In the genomic region with DNA sequence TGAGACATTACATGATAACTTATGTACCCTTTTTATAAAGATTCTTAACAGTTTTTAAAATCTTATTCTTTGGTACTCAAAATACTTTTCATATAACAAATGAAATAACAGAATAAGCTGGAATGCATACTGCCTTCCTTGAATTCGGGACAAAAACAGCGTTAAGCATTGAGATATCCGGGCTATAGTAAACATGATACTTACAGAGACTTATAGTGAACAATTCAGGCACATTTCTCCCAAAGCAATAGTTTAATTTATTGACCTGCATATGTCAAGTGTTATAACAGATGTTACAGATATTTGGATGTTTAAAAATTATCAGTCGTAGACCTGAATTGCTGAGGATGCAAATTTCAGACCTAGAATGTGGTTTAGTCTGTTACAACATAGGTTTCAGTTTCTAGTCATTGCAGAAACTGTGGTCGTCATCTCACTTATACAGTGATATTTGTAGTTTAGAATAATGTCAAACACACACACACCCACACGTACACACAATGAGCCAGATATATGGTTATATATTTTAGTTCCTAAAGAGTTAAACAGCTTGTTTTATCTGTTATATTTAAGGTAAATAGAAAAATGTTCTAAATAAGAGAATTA, we compare ENCODE assay signal across 8 cellular contexts.
A peak's percentile ranks its signal among the peaks of the same experiment; 100 is the strongest.
DNase-seq lines count a peak whose midpoint lies in the region; ATAC-seq and TF ChIP-seq lines count a peak whose summit lies in the region.

No MANE protein-coding gene starts in this region.

- no peaks in the 10 kb centered on the region for H3K27me3 ChIP-seq in CD8-positive, alpha-beta T cell (ENCODE audit: insufficient read depth, low read length)
- no peaks in the 10 kb centered on the region for H3K27me3 ChIP-seq in PC-3 (ENCODE audit: low read length)

- POLR2A ChIA-PET in CD8-positive, alpha-beta T cell (lab: Charles Lee), result no interaction called here
- POLR2A ChIA-PET in PC-3 (lab: Charles Lee; ENCODE audit: unreplicated experiment), result no interaction called here

- no TSS peak for BruUV-seq in PC-3 (replicated peaks; lab: Mats Ljungman, UMichigan)

- no peaks in the 10 kb centered on the region for H3K36me3 ChIP-seq in CD8-positive, alpha-beta T cell (ENCODE audit: insufficient read depth, low read length)
- no peaks in the 10 kb centered on the region for H3K36me3 ChIP-seq in PC-3 (ENCODE audit: low read depth, low read length)

- H3K9me3 ChIP-seq in CD8-positive, alpha-beta T cell (ENCODE audit: low read length), result no peaks in the 10 kb centered on the region
- no peaks in the 10 kb centered on the region for H3K9me3 ChIP-seq in PC-3 (ENCODE audit: low read length)

- H3K27me3 Mint-ChIP-seq in CD8-positive, alpha-beta T cell (ENCODE audit: low read depth), result no peaks in the 10 kb centered on the region

- ATAC-seq in CD8-positive, alpha-beta T cell, result no peak
- ATAC-seq in GM19463 (IDR thresholded peaks at IDR 0.05; ENCODE audit: unreplicated experiment) (peak; percentile 98), HG03460 (IDR thresholded peaks at IDR 0.05; ENCODE audit: unreplicated experiment) (peak; percentile 98), PC-3 (no peak)

- H3F3A ChIP-seq in PC-3 (ENCODE audit: low read length, unreplicated experiment), result no peaks in the 10 kb centered on the region

- no peak overlapping the region for H2AFZ ChIP-seq in PC-3 (ENCODE audit: low read length)

- no peaks in the 10 kb centered on the region for H3K9me2 ChIP-seq in PC-3 (replicated peaks; ENCODE audit: low read length)

- intact Hi-C loops in CD8-positive, alpha-beta T cell (cut with DNase I, micrococcal nuclease), result no loop called here
- intact Hi-C loops in PC-3 (cut with micrococcal nuclease), result no loop called here

- no peak for DNase-seq in CD8-positive, alpha-beta T cell
- DNase-seq in amniotic epithelial cell (ENCODE audit: low read depth), result peak; percentile 32
- no peak for DNase-seq in PC-3
- DNase-seq in coronary artery (ENCODE audit: low spot score), result no peak
- no peak for DNase-seq in NCI-H345 treated with DMSO at 0.1 percent for 48 hours (lab: John Stamatoyannopoulos, UW; ENCODE audit: unreplicated experiment)
- DNase-seq in NCI-H774 (lab: John Stamatoyannopoulos, UW), result no peak

- peak overlapping the region; percentile 69 for H3K27ac Mint-ChIP-seq in CD8-positive, alpha-beta T cell

- no peak for TF ChIP-seq CTCF in CD8-positive, alpha-beta T cell (IDR thresholded peaks at IDR 0.05)
- TF ChIP-seq CTCF in PC-3 (conservative IDR thresholded peaks at IDR 0.05; ENCODE audit: low read depth, low read length) (no peak), coronary artery (IDR thresholded peaks at IDR 0.05) (no peak)

- H3K4me2 ChIP-seq in PC-3 (ENCODE audit: low read length), result no peak overlapping the region

- peak overlapping the region; percentile 74 for H3K4me3 Mint-ChIP-seq in CD8-positive, alpha-beta T cell

- no peaks in the 10 kb centered on the region for H3K79me2 ChIP-seq in PC-3 (ENCODE audit: low read length)

- H3K4me3 ChIP-seq in CD8-positive, alpha-beta T cell (ENCODE audit: low read depth, low read length), result no peak overlapping the region
- H3K4me3 ChIP-seq in PC-3 (ENCODE audit: low read length) (no peak overlapping the region), coronary artery (no peak overlapping the region)

- H3K9ac ChIP-seq in PC-3 (ENCODE audit: low read length), result no peak overlapping the region

- H3K4me1 ChIP-seq in CD8-positive, alpha-beta T cell (ENCODE audit: insufficient read depth, low read length), result no peaks in the 10 kb centered on the region
- no peaks in the 10 kb centered on the region for H3K4me1 ChIP-seq in PC-3 (ENCODE audit: insufficient read depth, low read length)

- H3K36me3 Mint-ChIP-seq in CD8-positive, alpha-beta T cell, result peaks cover 22% of the 10 kb centered on the region

- no peaks in the 10 kb centered on the region for H4K20me1 ChIP-seq in PC-3 (ENCODE audit: low read length)

- H3K27ac ChIP-seq in CD8-positive, alpha-beta T cell (ENCODE audit: low read depth, low read length), result no peak overlapping the region
- no peak overlapping the region for H3K27ac ChIP-seq in PC-3 (ENCODE audit: low read length)
- no peak overlapping the region for H3K27ac ChIP-seq in coronary artery

- CTCF ChIA-PET in CD8-positive, alpha-beta T cell (lab: Charles Lee), result no interaction called here
- CTCF ChIA-PET in PC-3 (lab: Charles Lee), result no interaction called here

- H3K4me1 Mint-ChIP-seq in CD8-positive, alpha-beta T cell (ENCODE audit: low read depth), result peaks cover 30% of the 10 kb centered on the region

- H3K9me3 Mint-ChIP-seq in CD8-positive, alpha-beta T cell, result no peaks in the 10 kb centered on the region

Comparison
In these comparisons a context has a peak if more than half of its experiments do, and no peak if none do; other contexts are left out.
1. ATAC-seq: peak in GM19463 (single experiment) and HG03460 (single experiment); none in CD8-positive, alpha-beta T cell (single experiment) and PC-3 (single experiment).